17 cellular contexts compared by ENCODE assay signal in genomic region chr20:4787069-4787468, GRCh38. TPM values are rescaled to one million over a fixed set of nuclear protein-coding genes. Genes with fewer than 3 reads are reported as not detected.
A peak's percentile ranks its signal among the peaks of the same experiment; 100 is the strongest.
DNase-seq lines count a peak whose midpoint lies in the region; ATAC-seq, FAIRE-seq and TF ChIP-seq lines count a peak whose summit lies in the region.
"Had no signal": no experiment of that assay in that cellular context is flagged by ENCODE, and none has a peak within 500 bp of the region (broad histone marks: within the 10 kb centered on the region; RNA-seq: fewer than 3 reads in every experiment).

No MANE protein-coding gene starts in this region.

- H3K4me3 Mint-ChIP-seq in activated B cell treated with CpG ODN at 0.5 μM for 24 hours = no peak overlapping the region
- H3K4me3 Mint-ChIP-seq: activated naive CD4-positive, alpha-beta T cell treated with anti-CD3 and anti-CD28 coated beads, Interleukin-2, amount 50 U/mL, for 24 hours had no signal

- POLR2A ChIA-PET in activated B cell treated with CpG ODN at 0.5 μM for 24 hours (lab: Charles Lee) = interaction anchor here (0.7 to 1.7 kb wide), 3 partner anchors 16 to 27 kb away, joined by 4 to 6 read pairs (median 4); no protein-coding TSS in a partner anchor

- H3K4me1 ChIP-seq in foreskin keratinocyte = no peaks in the 10 kb centered on the region
- H3K4me1 ChIP-seq: prostate gland had no signal

- CTCF ChIA-PET in activated B cell treated with CpG ODN at 0.5 μM for 24 hours (lab: Charles Lee) = interaction anchor here (0.6 kb wide), 1 partner anchor 203 kb away, joined by 3 read pairs; no protein-coding TSS in a partner anchor

- H3K9me3 Mint-ChIP-seq in activated B cell treated with CpG ODN at 0.5 μM for 24 hours = no peaks in the 10 kb centered on the region
- H3K9me3 Mint-ChIP-seq: activated naive CD4-positive, alpha-beta T cell treated with anti-CD3 and anti-CD28 coated beads, Interleukin-2, amount 50 U/mL, for 24 hours had no signal

- H3K27me3 Mint-ChIP-seq in activated B cell treated with CpG ODN at 0.5 μM for 24 hours = no peaks in the 10 kb centered on the region
- H3K27me3 Mint-ChIP-seq: activated naive CD4-positive, alpha-beta T cell treated with anti-CD3 and anti-CD28 coated beads, Interleukin-2, amount 50 U/mL, for 24 hours had no signal

- no peak for FAIRE-seq in RCC 7860 (lab: Jason Lieb, UNC)

- H3K27ac Mint-ChIP-seq in activated B cell treated with CpG ODN at 0.5 μM for 24 hours = peak overlapping the region; percentile 77
- H3K27ac Mint-ChIP-seq: activated naive CD4-positive, alpha-beta T cell treated with anti-CD3 and anti-CD28 coated beads, Interleukin-2, amount 50 U/mL, for 24 hours had no signal

- TF ChIP-seq CTCF in activated B cell treated with CpG ODN at 0.5 μM for 24 hours (IDR thresholded peaks at IDR 0.05) (no peak), foreskin keratinocyte (conservative IDR thresholded peaks at IDR 0.05) (no peak)

- DNase-seq in AG08395 (ENCODE audit: low spot score) = peak; percentile 69
- peak; percentile 19 for DNase-seq in EL
- DNase-seq in activated B cell treated with CpG ODN at 0.5 μM for 24 hours = no peak
- DNase-seq in foreskin keratinocyte = peak; percentile 16 to 39
- DNase-seq in RCC 7860 (ENCODE audit: low spot score) = no peak
- DNase-seq in RPMI8226 = no peak
- no peak for DNase-seq in DMS153 (lab: John Stamatoyannopoulos, UW)
- DNase-seq in SKM-1 (lab: John Stamatoyannopoulos, UW; ENCODE audit: unreplicated experiment) = no peak
- DNase-seq: activated CD4-positive, alpha-beta T cell treated with anti-CD3 and anti-CD28 coated beads, Interleukin-2, amount 50 U/mL, for 1 hour; NCI-H1436 treated with DMSO at 0.1 percent for 48 hours; NCI-H748 treated with DMSO at 0.1 percent for 48 hours; stimulated activated CD4-positive, alpha-beta T cell treated with anti-CD3 and anti-CD28 coated beads, Interleukin-2, amount 100 ng/mL, for 24 hours; stimulated activated naive CD4-positive, alpha-beta T cell treated with Interleukin-2 at 50 U/mL for 16 hours had no signal

- H3K36me3 Mint-ChIP-seq in activated B cell treated with CpG ODN at 0.5 μM for 24 hours (ENCODE audit: low read depth) = peaks cover 97% of the 10 kb centered on the region

- H3K27me3 ChIP-seq in foreskin keratinocyte = peaks cover 22% of the 10 kb centered on the region
- H3K27me3 ChIP-seq: hepatocyte had no signal

- H3K4me1 Mint-ChIP-seq in activated B cell treated with CpG ODN at 0.5 μM for 24 hours = peaks cover 18% of the 10 kb centered on the region
- H3K4me1 Mint-ChIP-seq: activated naive CD4-positive, alpha-beta T cell treated with anti-CD3 and anti-CD28 coated beads, Interleukin-2, amount 50 U/mL, for 24 hours had no signal

- intact Hi-C loops in activated B cell treated with CpG ODN at 0.5 μM for 24 hours (cut with micrococcal nuclease) = no loop called here

- ATAC-seq in activated B cell treated with CpG ODN at 0.5 μM for 24 hours (ENCODE audit: low read depth) (no peak), foreskin keratinocyte (peak; percentile 28)

- H3K27ac ChIP-seq in foreskin keratinocyte = no peak overlapping the region
- H3K27ac ChIP-seq: hepatocyte, prostate gland had no signal

RNA-seq across cellular contexts. Expression of gene RASSF2, which starts 36.3 kb away (rescaled TPM):
- 202 and 217 TPM in 2 replicates for total RNA-seq in activated B cell treated with CpG ODN at 0.5 μM for 24 hours
- not detected in 2 replicates for total RNA-seq in foreskin keratinocyte
- polyA plus RNA-seq in foreskin keratinocyte = not detected in 2 replicates
- total RNA-seq: HT-29 had no signal

Comparison
In these comparisons a context has a peak if more than half of its experiments do, and no peak if none do; other contexts are left out.
1. DNase-seq: peak in AG08395 (single experiment), EL (single experiment) and foreskin keratinocyte (2 of 2); none in activated B cell treated with CpG ODN at 0.5 μM for 24 hours (single experiment), RCC 7860 (single experiment), RPMI8226 (single experiment), DMS153 (single experiment) and SKM-1 (single experiment).
2. RNA of gene RASSF2, which starts 36.3 kb away (total RNA-seq): 202 to 217 TPM in activated B cell treated with CpG ODN at 0.5 μM for 24 hours; not detected in foreskin keratinocyte; every median in the first group is over 100 times any median in the second.